Comparison of ENCODE assay signal across 31 cellular contexts in genomic region chr11:106971864-106972263, GRCh38. TPM values are rescaled to one million over a fixed set of nuclear protein-coding genes. Genes with fewer than 3 reads are reported as not detected.
"Had no signal": no experiment of that assay in that cellular context is flagged by ENCODE, and none has a peak within 500 bp of the region (broad histone marks: within the 10 kb centered on the region; RNA-seq: fewer than 3 reads in every experiment).

No MANE protein-coding gene starts in this region.

- H3K27me3 Mint-ChIP-seq: activated CD4-positive, alpha-beta memory T cell treated with anti-CD3 and anti-CD28 coated beads for 36 hours; activated CD4-positive, alpha-beta T cell treated with anti-CD3 and anti-CD28 coated beads for 36 hours; activated CD4-positive, alpha-beta T cell treated with anti-CD3 and anti-CD28 coated beads, Interleukin-2, amount 10 ng/mL, durations not matched to agents 24 days and 14 days; activated naive CD8-positive, alpha-beta T cell; activated T-cell treated with anti-CD3 and anti-CD28 coated beads, Interleukin-2, amount 50 U/mL, for 24 hours; activated T-helper 17 cell treated with anti-CD3 and anti-CD28 coated beads, Interleukin-2, amount 50 U/mL, for 72 hours; central memory CD8-positive, alpha-beta T cell; dendritic cell treated with granulocyte-macrophage colony-stimulating factor and Interleukin-4, amounts not matched to agents 40 ng/mL and 50 ng/mL, for 4 days had no signal

- H3K9me3 Mint-ChIP-seq: activated CD4-positive, alpha-beta memory T cell treated with anti-CD3 and anti-CD28 coated beads for 36 hours; activated CD4-positive, alpha-beta T cell treated with anti-CD3 and anti-CD28 coated beads, Interleukin-2, amount 10 ng/mL, durations not matched to agents 24 days and 14 days; activated T-helper 17 cell treated with anti-CD3 and anti-CD28 coated beads, Interleukin-2, amount 50 U/mL, for 72 hours; dendritic cell treated with granulocyte-macrophage colony-stimulating factor and Interleukin-4, amounts not matched to agents 40 ng/mL and 50 ng/mL, for 4 days had no signal

- DNase-seq: activated CD4-positive, alpha-beta memory T cell treated with anti-CD3 and anti-CD28 coated beads for 36 hours; activated CD4-positive, alpha-beta T cell treated with anti-CD3 and anti-CD28 coated beads for 36 hours; activated CD4-positive, alpha-beta T cell treated with anti-CD3 and anti-CD28 coated beads, Interleukin-2, amount 10 ng/mL, durations not matched to agents 24 days and 14 days; activated CD4-positive, CD25-positive, alpha-beta regulatory T cell; activated CD4-positive, CD25-positive, alpha-beta regulatory T cell treated with anti-CD3 and anti-CD28 coated beads, Interleukin-2, amount 50 U/mL, for 72 hours; activated CD8-positive, alpha-beta memory T cell treated with anti-CD3 and anti-CD28 coated beads, Interleukin-2, amount 50 U/mL, for 48 hours; activated effector memory CD4-positive, alpha-beta T cell treated with Interleukin-2 at 50 U/mL for 16 hours; activated gamma-delta T cell treated with Interleukin-2 at 50 U/mL for 16 hours; activated naive CD4-positive, alpha-beta T cell treated with anti-CD3 and anti-CD28 coated beads, Interleukin-2, amount 50 U/mL, for 16 hours; activated naive CD4-positive, alpha-beta T cell treated with Interleukin-2 at 50 U/mL for 16 hours; activated T-cell treated with anti-CD3 and anti-CD28 coated beads for 4 hours; activated T-cell treated with anti-CD3 and anti-CD28 coated beads, Interleukin-2, amount 50 U/mL, for 24 hours; amniotic stem cell; anterior cingulate cortex; brain microvascular endothelial cell; dorsolateral prefrontal cortex; effector memory CD4-positive, alpha-beta T cell; erythroblast; esophagus squamous epithelium; foreskin melanocyte; heart right ventricle; T-helper 2 cell had no signal

- ATAC-seq: activated CD4-positive, alpha-beta T cell treated with anti-CD3 and anti-CD28 coated beads for 36 hours; activated T-helper 17 cell treated with anti-CD3 and anti-CD28 coated beads, Interleukin-2, amount 50 U/mL, for 72 hours; gastroesophageal sphincter; heart right ventricle had no signal

- H3K27ac Mint-ChIP-seq: activated CD4-positive, alpha-beta memory T cell treated with anti-CD3 and anti-CD28 coated beads for 36 hours; activated CD4-positive, alpha-beta T cell treated with anti-CD3 and anti-CD28 coated beads for 36 hours; activated CD4-positive, alpha-beta T cell treated with anti-CD3 and anti-CD28 coated beads, Interleukin-2, amount 10 ng/mL, durations not matched to agents 24 days and 14 days; activated naive CD8-positive, alpha-beta T cell; activated T-cell treated with anti-CD3 and anti-CD28 coated beads, Interleukin-2, amount 50 U/mL, for 24 hours; activated T-helper 17 cell treated with anti-CD3 and anti-CD28 coated beads, Interleukin-2, amount 50 U/mL, for 72 hours; dendritic cell treated with granulocyte-macrophage colony-stimulating factor and Interleukin-4, amounts not matched to agents 40 ng/mL and 50 ng/mL, for 4 days had no signal

- H3K4me1 Mint-ChIP-seq: activated CD4-positive, alpha-beta T cell treated with anti-CD3 and anti-CD28 coated beads for 36 hours; activated CD4-positive, alpha-beta T cell treated with anti-CD3 and anti-CD28 coated beads, Interleukin-2, amount 10 ng/mL, durations not matched to agents 24 days and 14 days; activated T-helper 17 cell treated with anti-CD3 and anti-CD28 coated beads, Interleukin-2, amount 50 U/mL, for 72 hours; central memory CD8-positive, alpha-beta T cell had no signal

- H3K36me3 ChIP-seq: brain microvascular endothelial cell, esophagus squamous epithelium, gastroesophageal sphincter, heart right ventricle had no signal

- H3K4me3 Mint-ChIP-seq: activated CD4-positive, alpha-beta memory T cell treated with anti-CD3 and anti-CD28 coated beads for 36 hours; activated CD4-positive, alpha-beta T cell treated with anti-CD3 and anti-CD28 coated beads for 36 hours; activated CD4-positive, alpha-beta T cell treated with anti-CD3 and anti-CD28 coated beads, Interleukin-2, amount 10 ng/mL, durations not matched to agents 24 days and 14 days; activated naive CD8-positive, alpha-beta T cell; activated T-cell treated with anti-CD3 and anti-CD28 coated beads, Interleukin-2, amount 50 U/mL, for 24 hours; activated T-helper 17 cell treated with anti-CD3 and anti-CD28 coated beads, Interleukin-2, amount 50 U/mL, for 72 hours; central memory CD8-positive, alpha-beta T cell; dendritic cell treated with granulocyte-macrophage colony-stimulating factor and Interleukin-4, amounts not matched to agents 40 ng/mL and 50 ng/mL, for 4 days had no signal

- H3K27ac ChIP-seq: brain microvascular endothelial cell, coronary artery, esophagus squamous epithelium, gastroesophageal sphincter, heart right ventricle had no signal

- H3K36me3 Mint-ChIP-seq: activated CD4-positive, alpha-beta memory T cell treated with anti-CD3 and anti-CD28 coated beads for 36 hours; activated naive CD8-positive, alpha-beta T cell had no signal

- FAIRE-seq: astrocyte, bronchial epithelial cell had no signal

- H3K4me1 ChIP-seq: esophagus squamous epithelium had no signal

- H3K4me3 ChIP-seq: coronary artery, dorsolateral prefrontal cortex, esophagus squamous epithelium, gastroesophageal sphincter, heart right ventricle had no signal

- H3K27me3 ChIP-seq: brain microvascular endothelial cell, dorsolateral prefrontal cortex, esophagus squamous epithelium, gastroesophageal sphincter, heart right ventricle had no signal

- H3K9me3 ChIP-seq: esophagus squamous epithelium, gastroesophageal sphincter, heart right ventricle had no signal

RNA-seq across cellular contexts. Expression of gene GUCY1A2, which starts 46.4 kb away (rescaled TPM):
- total RNA-seq: activated CD4-positive, alpha-beta memory T cell treated with anti-CD3 and anti-CD28 coated beads for 36 hours; activated CD4-positive, alpha-beta T cell treated with anti-CD3 and anti-CD28 coated beads for 36 hours; activated CD4-positive, alpha-beta T cell treated with anti-CD3 and anti-CD28 coated beads, Interleukin-2, amount 10 ng/mL, durations not matched to agents 24 days and 14 days; bronchial epithelial cell; T-helper 1 cell treated with Interleukin-12 subunit alpha and Interleukin-12 subunit beta and Interleukin-4 antibody, amounts not matched to agents 30 ng/mL and 1 ng/mL, for 36 hours had no signal
